25 cellular contexts compared by ENCODE assay signal in genomic region chr4:76821661-76822060, GRCh38.
DNase-seq lines count a peak whose midpoint lies in the region; TF ChIP-seq lines count a peak whose summit lies in the region.
"Had no signal": no experiment of that assay in that cellular context is flagged by ENCODE, and none has a peak within 500 bp of the region (broad histone marks: within the 10 kb centered on the region; RNA-seq: fewer than 3 reads in every experiment).

No MANE protein-coding gene starts in this region.

- peak; percentile 4 for DNase-seq in DMS 273 (lab: John Stamatoyannopoulos, UW; ENCODE audit: unreplicated experiment)
- DNase-seq in DMS 273 treated with DMSO at 0.1 percent for 48 hours (lab: John Stamatoyannopoulos, UW), result no peak
- peak; percentile 69 for DNase-seq in astrocyte of the spinal cord (ENCODE audit: low read depth, low spot score)
- DNase-seq in inferior parietal cortex (ENCODE audit: extremely low spot score), result peak; percentile 56
- DNase-seq in uterus, result no peak
- no peak for DNase-seq in RPMI8226
- DNase-seq in osteocyte (ENCODE audit: extremely low spot score, unreplicated experiment), result no peak
- no peak for DNase-seq in thyroid gland
- DNase-seq: activated naive CD4-positive, alpha-beta T cell treated with anti-CD3 and anti-CD28 coated beads for 36 hours; activated T-cell treated with anti-CD3 and anti-CD28 coated beads, Interleukin-2, amount 50 U/mL, for 48 hours; aorta; C1 segment of cervical spinal cord; effector memory CD8-positive, alpha-beta T cell; H9; heart right ventricle; mucosa of descending colon; NCI-H1417; PC-9; SIG-M5; stimulated activated CD4-positive, alpha-beta T cell treated with anti-CD3 and anti-CD28 coated beads, Interleukin-1b, Interleukin-23, amount 100 ng/mL, for 48 hours; testis had no signal

- no peak overlapping the region for H3K4me3 ChIP-seq in astrocyte of the spinal cord (ENCODE audit: low read depth, low read length)
- no peak overlapping the region for H3K4me3 ChIP-seq in uterus
- H3K4me3 ChIP-seq in thyroid gland (replicated peaks in 1 of 3), result no peak overlapping the region
- H3K4me3 ChIP-seq: heart right ventricle, mucosa of descending colon, neural progenitor cell, PC-9, prostate gland, skin epidermis, testis had no signal

- 86 to 89% methylated on average over 1 of the region's 1 CpG for WGBS in thyroid gland, 2 donors

- H3K9me3 ChIP-seq in uterus (no peaks in the 10 kb centered on the region), thyroid gland (no peaks in the 10 kb centered on the region)
- H3K9me3 ChIP-seq: mucosa of descending colon, prostate gland, testis had no signal

- no peaks in the 10 kb centered on the region for H3K27me3 Mint-ChIP-seq in osteocyte (ENCODE audit: unreplicated experiment)

- TF ChIP-seq POLR2A in uterus (IDR thresholded peaks at IDR 0.05) (no peak), thyroid gland (IDR thresholded peaks at IDR 0.05) (no peak)

- H3K27ac Mint-ChIP-seq in osteocyte (ENCODE audit: unreplicated experiment), result no peak overlapping the region
- H3K27ac Mint-ChIP-seq: activated naive CD4-positive, alpha-beta T cell treated with anti-CD3 and anti-CD28 coated beads for 36 hours; effector memory CD8-positive, alpha-beta T cell; H9; neural progenitor cell had no signal

- peaks cover 6% of the 10 kb centered on the region for H3K4me1 Mint-ChIP-seq in osteocyte (ENCODE audit: unreplicated experiment)

- H3K27me3 ChIP-seq in uterus, result no peaks in the 10 kb centered on the region
- H3K27me3 ChIP-seq in thyroid gland, result no peaks in the 10 kb centered on the region
- H3K27me3 ChIP-seq: heart right ventricle, neural progenitor cell, testis had no signal

- H3K9me3 Mint-ChIP-seq in osteocyte (ENCODE audit: unreplicated experiment), result peaks cover 17% of the 10 kb centered on the region
- H3K9me3 Mint-ChIP-seq: effector memory CD8-positive, alpha-beta T cell had no signal

- in situ Hi-C loops in astrocyte of the spinal cord (cut with HindIII; ENCODE audit: low sequenced_read_pairs), result no loop called here

- H3K36me3 ChIP-seq in uterus (no peaks in the 10 kb centered on the region), thyroid gland (no peaks in the 10 kb centered on the region)
- H3K36me3 ChIP-seq: heart right ventricle, neural progenitor cell, prostate gland had no signal

- H3K4me1 ChIP-seq in uterus (no peaks in the 10 kb centered on the region), thyroid gland (peaks cover 0 to 8% of the 10 kb centered on the region in 2 donors)
- H3K4me1 ChIP-seq: neural progenitor cell, prostate gland, testis had no signal

- peak overlapping the region; percentile 32 to 52 for H3K27ac ChIP-seq in uterus
- H3K27ac ChIP-seq in thyroid gland, result no peak overlapping the region
- H3K27ac ChIP-seq: 22Rv1, neural progenitor cell, PC-9, prostate gland, testis had no signal

- intact Hi-C loops in uterus (cut with DNase I; ENCODE audit: low total_unique reads) (no loop called here), thyroid gland (cut with DNase I) (no loop called here)

- H3K36me3 Mint-ChIP-seq in osteocyte (ENCODE audit: unreplicated experiment), result peaks cover 2% of the 10 kb centered on the region

- no peak for TF ChIP-seq CTCF in astrocyte of the spinal cord (IDR thresholded peaks at IDR 0.05; ENCODE audit: low read depth, low read length)
- TF ChIP-seq CTCF in uterus (IDR thresholded peaks at IDR 0.05), result no peak
- no peak for TF ChIP-seq CTCF in osteocyte (IDR thresholded peaks at IDR 0.05)
- no peak for TF ChIP-seq CTCF in thyroid gland (IDR thresholded peaks at IDR 0.05)

- no peak overlapping the region for H3K4me3 Mint-ChIP-seq in osteocyte (ENCODE audit: unreplicated experiment)
- H3K4me3 Mint-ChIP-seq: activated naive CD4-positive, alpha-beta T cell treated with anti-CD3 and anti-CD28 coated beads for 36 hours; effector memory CD8-positive, alpha-beta T cell; H9; neural progenitor cell had no signal

Comparison
In these comparisons a context has a peak if more than half of its experiments do, and no peak if none do; other contexts are left out.
1. DNase-seq: peak in DMS 273 (single experiment), astrocyte of the spinal cord (single experiment) and inferior parietal cortex (single experiment); none in DMS 273 treated with DMSO at 0.1 percent for 48 hours (single experiment), uterus (0 of 2), RPMI8226 (single experiment), osteocyte (single experiment) and thyroid gland (0 of 2).
2. H3K27ac ChIP-seq: peak in uterus (2 of 2); none in thyroid gland (0 of 3).